In the genomic region with DNA sequence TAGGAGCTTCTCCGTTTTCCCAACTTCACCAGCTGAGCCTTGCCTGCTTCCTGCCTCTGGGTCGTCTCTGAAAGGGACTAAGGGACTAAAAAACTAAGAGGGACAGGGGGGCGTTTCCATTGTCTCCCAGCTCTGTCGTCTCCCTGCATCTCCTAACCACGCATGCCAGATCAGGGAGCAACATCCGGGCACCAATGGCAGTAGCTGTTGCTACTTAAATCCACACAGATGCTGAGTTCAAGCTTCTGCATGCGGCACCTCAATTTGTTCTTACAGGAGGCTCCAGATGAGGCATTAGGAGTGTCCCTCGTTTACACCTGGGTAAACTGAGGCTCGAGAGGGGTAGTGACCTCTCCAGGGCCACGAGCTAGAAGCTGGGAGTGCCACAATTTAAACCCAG, we compare ENCODE assay signal across 4 cellular contexts.
"Had no signal": no experiment of that assay in that cellular context is flagged by ENCODE, and none has a peak within 500 bp of the region (broad histone marks: within the 10 kb centered on the region; RNA-seq: fewer than 3 reads in every experiment).

No MANE protein-coding gene starts in this region.

- DNase-seq: H9, HCEC 1CT, IMR-90 had no signal

- H3K4me1 Mint-ChIP-seq: GM23338, H9 had no signal

- H3K4me3 Mint-ChIP-seq: GM23338, H9 had no signal

- ATAC-seq: GM23338 had no signal

- H3K27ac Mint-ChIP-seq: GM23338 had no signal

- H3K4me3 ChIP-seq: GM23338 had no signal
